23 cellular contexts compared by ENCODE assay signal in the genomic region with DNA sequence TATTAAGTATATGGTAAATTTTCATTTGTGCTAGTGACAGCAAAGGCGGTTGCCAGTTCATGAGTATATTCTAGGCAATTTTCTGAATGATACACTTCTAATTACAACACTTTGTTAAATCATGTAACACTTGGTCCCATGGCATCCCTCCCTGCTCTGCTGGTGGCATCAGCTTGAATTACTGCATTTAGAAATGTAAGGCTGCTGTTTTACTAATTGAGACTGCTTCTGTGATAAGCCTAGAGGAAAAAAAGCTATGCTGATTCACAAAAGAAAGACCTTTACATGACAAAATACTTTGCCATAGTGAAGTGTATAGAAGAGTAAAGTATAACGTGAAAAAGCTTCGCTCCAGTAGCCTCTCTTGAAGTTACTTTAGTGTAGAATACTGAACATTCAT.
DNase-seq lines count a peak whose midpoint lies in the region; FAIRE-seq and TF ChIP-seq lines count a peak whose summit lies in the region.
"Had no signal": no experiment of that assay in that cellular context is flagged by ENCODE, and none has a peak within 500 bp of the region (broad histone marks: within the 10 kb centered on the region; RNA-seq: fewer than 3 reads in every experiment).

No MANE protein-coding gene starts in this region.

- H3K9me3 ChIP-seq in GM23248 (ENCODE audit: low read depth): no peaks in the 10 kb centered on the region
- peaks cover 3% of the 10 kb centered on the region for H3K9me3 ChIP-seq in adipocyte (ENCODE audit: control insufficient read depth, low read length)
- peaks cover 6% of the 10 kb centered on the region for H3K9me3 ChIP-seq in osteoblast (ENCODE audit: low read depth, low read length)
- H3K9me3 ChIP-seq in left ventricle myocardium inferior (replicated peaks): no peaks in the 10 kb centered on the region
- H3K9me3 ChIP-seq: BLaER1 had no signal

- WGBS in GM23248 (ENCODE audit: low coverage in 1 of 2, low lambda C conversion rate in 2 of 2, missing lambda C conversion rate in 2 of 2), 2 experiments: 18 to 22% methylated on average over 3 of the region's 3 CpGs

- FAIRE-seq in HTR-8/SVneo (lab: Jason Lieb, UNC): peak; percentile 96
- peak; percentile 45 for FAIRE-seq in islet of Langerhans (lab: Jason Lieb, UNC)
- FAIRE-seq: GM12892 had no signal

- no peak for TF ChIP-seq CTCF in osteoblast (IDR thresholded peaks at IDR 0.05; ENCODE audit: extremely low read depth, low read depth, low read length)
- no peak for TF ChIP-seq CTCF in left ventricle myocardium inferior (IDR thresholded peaks at IDR 0.05; ENCODE audit: borderline replicate concordance)

- DNase-seq in GM23248 (no peak), HTR-8/SVneo (ENCODE audit: insufficient read length, low spot score) (no peak), adipocyte (ENCODE audit: low read depth) (peak; percentile 20), osteoblast (ENCODE audit: insufficient read length, low spot score, missing footprints) (no peak), left ventricle myocardium inferior (no peak), NCI-H345 (lab: John Stamatoyannopoulos, UW) (no peak)
- DNase-seq in stimulated activated CD4-positive, alpha-beta T cell treated with anti-CD3 and anti-CD28 coated beads, Interleukin-12 subunit alpha, Interleukin-12 subunit beta, amount 100 ng/mL, for 4 hours: no peak
- DNase-seq: CD4-positive, CD25-positive, alpha-beta regulatory T cell; DMS153; DND-41; HFFc6; Karpas-422; NCI-H1092 treated with DMSO at 0.1 percent for 48 hours; NCI-H146; NCI-H1930; NCI-H2107; NCI-H526 treated with DMSO at 0.1 percent for 48 hours; Right ventricle myocardium superior; RPMI8226 had no signal

- intact Hi-C loops in left ventricle myocardium inferior (cut with micrococcal nuclease): no loop called here

- H3K9ac ChIP-seq in GM23248 (no peak overlapping the region), adipocyte (ENCODE audit: low read length) (no peak overlapping the region)
- H3K9ac ChIP-seq: BLaER1 had no signal

- no peaks in the 10 kb centered on the region for H3K9me2 ChIP-seq in GM23248 (ENCODE audit: insufficient read depth)

- H3K27ac ChIP-seq in GM23248: no peak overlapping the region
- no peak overlapping the region for H3K27ac ChIP-seq in osteoblast (ENCODE audit: low read depth, low read length)
- H3K27ac ChIP-seq in left ventricle myocardium inferior (replicated peaks): no peak overlapping the region
- H3K27ac ChIP-seq: BLaER1 had no signal

- H2AFZ ChIP-seq in GM23248: 0 out of 2 replicates have a peak overlapping the region, but pooled peaks have one; percentile 7
- H2AFZ ChIP-seq in osteoblast (ENCODE audit: low read length): no peak overlapping the region

- H3K36me3 ChIP-seq in GM23248 (ENCODE audit: low read depth) (no peaks in the 10 kb centered on the region), adipocyte (ENCODE audit: control insufficient read depth, insufficient read depth, low read length, severe bottlenecking) (no peaks in the 10 kb centered on the region), osteoblast (ENCODE audit: insufficient read depth, low read length) (no peaks in the 10 kb centered on the region), left ventricle myocardium inferior (no peaks in the 10 kb centered on the region)
- H3K36me3 ChIP-seq: BLaER1 had no signal

- H4K20me1 ChIP-seq in GM23248 (ENCODE audit: insufficient read depth): no peaks in the 10 kb centered on the region
- H4K20me1 ChIP-seq in osteoblast (ENCODE audit: insufficient read depth, low read length): no peaks in the 10 kb centered on the region
- H4K20me1 ChIP-seq: BLaER1 had no signal

- H3K4me2 ChIP-seq in GM23248 (ENCODE audit: unreplicated experiment) (no peak overlapping the region), osteoblast (ENCODE audit: insufficient read depth, low read length) (no peak overlapping the region)
- H3K4me2 ChIP-seq: BLaER1 had no signal

- H3K27me3 ChIP-seq in GM23248 (replicated peaks; ENCODE audit: insufficient read depth) (no peaks in the 10 kb centered on the region), adipocyte (replicated peaks; ENCODE audit: control insufficient read depth, insufficient read depth, low read length) (no peaks in the 10 kb centered on the region), osteoblast (ENCODE audit: insufficient read depth, low read length) (no peaks in the 10 kb centered on the region), left ventricle myocardium inferior (ENCODE audit: low read depth) (no peaks in the 10 kb centered on the region)
- H3K27me3 ChIP-seq: BLaER1 had no signal

- H3K79me2 ChIP-seq in GM23248 (ENCODE audit: insufficient read depth) (no peaks in the 10 kb centered on the region), osteoblast (ENCODE audit: insufficient read depth, low read length) (no peaks in the 10 kb centered on the region)

- H3K4me1 ChIP-seq in GM23248 (ENCODE audit: insufficient read depth): no peaks in the 10 kb centered on the region
- peaks cover 3% of the 10 kb centered on the region for H3K4me1 ChIP-seq in adipocyte (ENCODE audit: control insufficient read depth, insufficient read depth, low read length)
- H3K4me1 ChIP-seq in osteoblast (ENCODE audit: insufficient read depth, low read length): no peaks in the 10 kb centered on the region
- H3K4me1 ChIP-seq in left ventricle myocardium inferior: no peaks in the 10 kb centered on the region
- H3K4me1 ChIP-seq: BLaER1 had no signal

- H3K4me3 ChIP-seq in GM23248: no peak overlapping the region
- H3K4me3 ChIP-seq in adipocyte (ENCODE audit: low read length): no peak overlapping the region
- no peak overlapping the region for H3K4me3 ChIP-seq in osteoblast (ENCODE audit: insufficient read depth, low read length)
- no peak overlapping the region for H3K4me3 ChIP-seq in left ventricle myocardium inferior
- H3K4me3 ChIP-seq: BLaER1, SK-N-MC had no signal

- in situ Hi-C loops in GM23248 (cut with MboI): no loop called here

- H3F3A ChIP-seq in GM23248 (ENCODE audit: insufficient read depth): no peaks in the 10 kb centered on the region
